In genomic region chr12:93968518-93968917, GRCh38 we compare ENCODE assay signal across 19 cellular contexts.
A peak's percentile ranks its signal among the peaks of the same experiment; 100 is the strongest.
DNase-seq lines count a peak whose midpoint lies in the region; ATAC-seq, FAIRE-seq and TF ChIP-seq lines count a peak whose summit lies in the region.
"Had no signal": no experiment of that assay in that cellular context is flagged by ENCODE, and none has a peak within 500 bp of the region (broad histone marks: within the 10 kb centered on the region; RNA-seq: fewer than 3 reads in every experiment).

No MANE protein-coding gene starts in this region.

- intact Hi-C loops in transverse colon (cut with DNase I; ENCODE audit: low total_unique reads), result no loop called here
- intact Hi-C loops in kidney (cut with DNase I), result no loop called here

- H3K4ac ChIP-seq in H1 (replicated peaks; ENCODE audit: insufficient read length, low read depth, low read length), result no peak overlapping the region

- H3K9me3 ChIP-seq in Loucy (ENCODE audit: insufficient read depth, low read depth, low read length), result no peaks in the 10 kb centered on the region
- no peaks in the 10 kb centered on the region for H3K9me3 ChIP-seq in H1 (ENCODE audit: insufficient read depth in 2 of 2, low read depth in 1 of 2, low read length in 1 of 2)
- H3K9me3 ChIP-seq in transverse colon, result no peaks in the 10 kb centered on the region
- peaks cover 0 to 5% of the 10 kb centered on the region in 2 donors for H3K9me3 ChIP-seq in kidney (ENCODE audit: control insufficient read depth in 1 of 2, low read length in 2 of 2)

- H2BK20ac ChIP-seq in H1 (ENCODE audit: low read length), result no peak overlapping the region

- H3K9me3 Mint-ChIP-seq in activated naive CD4-positive, alpha-beta T cell treated with anti-CD3 and anti-CD28 coated beads, Interleukin-2, amount 10 ng/mL, durations not matched to agents 7 days and 5 days, result peaks cover 5% of the 10 kb centered on the region
- H3K9me3 Mint-ChIP-seq in activated naive CD4-positive, alpha-beta T cell treated with anti-CD3 and anti-CD28 coated beads, Interleukin-2, amount 50 U/mL, for 72 hours, result no peaks in the 10 kb centered on the region
- H3K9me3 Mint-ChIP-seq: CD8-positive, alpha-beta T cell had no signal

- no peak overlapping the region for H3K14ac ChIP-seq in H1 (ENCODE audit: insufficient read length)

- no peaks in the 10 kb centered on the region for H4K20me1 ChIP-seq in Loucy (ENCODE audit: insufficient read depth, low read length, poor library complexity, severe bottlenecking)
- H4K20me1 ChIP-seq in H1 (replicated peaks in 1 of 2; ENCODE audit: control insufficient read depth in 1 of 2, insufficient read depth in 2 of 2, low read length in 2 of 2), result no peaks in the 10 kb centered on the region

- peaks cover 15% of the 10 kb centered on the region for H3K4me1 ChIP-seq in Loucy (ENCODE audit: insufficient read depth, low read length, poor library complexity, severe bottlenecking)
- no peaks in the 10 kb centered on the region for H3K4me1 ChIP-seq in H1 (replicated peaks in 1 of 4; ENCODE audit: control insufficient read depth in 3 of 4, insufficient read depth in 4 of 4, low read length in 3 of 4)
- no peaks in the 10 kb centered on the region for H3K4me1 ChIP-seq in transverse colon
- no peaks in the 10 kb centered on the region for H3K4me1 ChIP-seq in kidney (ENCODE audit: control insufficient read depth in 1 of 2, insufficient read depth in 1 of 2, low read depth in 1 of 2, low read length in 2 of 2)
- H3K4me1 ChIP-seq: A549 had no signal

- H3K4me3 ChIP-seq in Loucy (ENCODE audit: low read length, poor library complexity, severe bottlenecking) (no peak overlapping the region), H1 (ENCODE audit: extremely low read depth in 1 of 4, insufficient read depth in 2 of 4, low read depth in 3 of 4, low read length in 4 of 4) (no peak overlapping the region), transverse colon (no peak overlapping the region), kidney (ENCODE audit: low read length in 2 of 2) (no peak overlapping the region)
- H3K4me3 ChIP-seq: A549 had no signal

- H3K4me3 Mint-ChIP-seq in activated naive CD4-positive, alpha-beta T cell treated with anti-CD3 and anti-CD28 coated beads, Interleukin-2, amount 10 ng/mL, durations not matched to agents 7 days and 5 days, result no peak overlapping the region
- H3K4me3 Mint-ChIP-seq: CD8-positive, alpha-beta T cell; H9 had no signal

- FAIRE-seq in H1 (lab: Jason Lieb, UNC) (no peak), kidney (lab: Jason Lieb, UNC) (no peak)
- FAIRE-seq: A549, G401.6, GM12891, HepG2 had no signal

- H3K18ac ChIP-seq in H1 (ENCODE audit: extremely low read depth, low read length), result no peak overlapping the region

- H3K27ac Mint-ChIP-seq in activated naive CD4-positive, alpha-beta T cell treated with anti-CD3 and anti-CD28 coated beads, Interleukin-2, amount 10 ng/mL, durations not matched to agents 7 days and 5 days, result peak overlapping the region; percentile 29
- no peak overlapping the region for H3K27ac Mint-ChIP-seq in activated naive CD4-positive, alpha-beta T cell treated with anti-CD3 and anti-CD28 coated beads, Interleukin-2, amount 50 U/mL, for 72 hours
- H3K27ac Mint-ChIP-seq: CD8-positive, alpha-beta T cell; H9 had no signal

- ATAC-seq in activated naive CD4-positive, alpha-beta T cell treated with anti-CD3 and anti-CD28 coated beads, Interleukin-2, amount 50 U/mL, for 72 hours, result no peak
- no peak for ATAC-seq in GM19328 (IDR thresholded peaks at IDR 0.05; ENCODE audit: unreplicated experiment)
- ATAC-seq: A549; CD8-positive, alpha-beta T cell; HepG2 had no signal

- in situ Hi-C loops in transverse colon (cut with MboI; ENCODE audit: low pct_ligation_motif_present in 1 of 4, low pct_unique_long_range_greater_than_20kb in 1 of 4, low sequenced_read_pairs in 3 of 4), result no loop called here

- 0 out of 2 replicates have a peak overlapping the region, but pooled peaks have one; percentile 42 for H2BK12ac ChIP-seq in H1 (ENCODE audit: low read depth, low read length)

- no peak for TF ChIP-seq RAD21 in H1 (IDR thresholded peaks at IDR 0.05 in 1 of 2, conservative IDR thresholded peaks at IDR 0.05 in 1 of 2; ENCODE audit: low read depth in 2 of 2, low read length in 2 of 2)

- H4K8ac ChIP-seq in H1 (ENCODE audit: extremely low read depth, insufficient read depth, low read length), result no peak overlapping the region

- no peak overlapping the region for H2AK5ac ChIP-seq in H1 (ENCODE audit: low read depth, low read length)

- H3K79me2 ChIP-seq in Loucy (ENCODE audit: insufficient read depth, low read length) (no peaks in the 10 kb centered on the region), H1 (ENCODE audit: control insufficient read depth in 1 of 2, insufficient read depth in 2 of 2, low read length in 2 of 2) (no peaks in the 10 kb centered on the region)

- no peaks in the 10 kb centered on the region for H3K79me1 ChIP-seq in H1 (ENCODE audit: low read depth, low read length)

- H3K4me1 Mint-ChIP-seq in activated naive CD4-positive, alpha-beta T cell treated with anti-CD3 and anti-CD28 coated beads, Interleukin-2, amount 10 ng/mL, durations not matched to agents 7 days and 5 days, result peaks cover 26% of the 10 kb centered on the region

- H3K36me3 ChIP-seq in Loucy (ENCODE audit: insufficient read depth, low read length) (no peaks in the 10 kb centered on the region), H1 (ENCODE audit: control insufficient read depth in 2 of 4, insufficient read depth in 4 of 4, low read length in 3 of 4) (no peaks in the 10 kb centered on the region), transverse colon (no peaks in the 10 kb centered on the region), kidney (ENCODE audit: control insufficient read depth in 1 of 2, insufficient read depth in 2 of 2, low read length in 2 of 2) (no peaks in the 10 kb centered on the region)

- TF ChIP-seq EP300 in H1 (IDR thresholded peaks at IDR 0.05; ENCODE audit: borderline replicate concordance in 1 of 2, low read depth in 2 of 2, low read length in 2 of 2) (no peak), transverse colon (IDR thresholded peaks at IDR 0.05; ENCODE audit: low read depth) (no peak)

- H2BK15ac ChIP-seq in H1 (ENCODE audit: low read length), result no peak overlapping the region

- DNase-seq in activated naive CD4-positive, alpha-beta T cell treated with anti-CD3 and anti-CD28 coated beads, Interleukin-2, amount 10 ng/mL, durations not matched to agents 7 days and 5 days, result no peak
- no peak for DNase-seq in activated naive CD4-positive, alpha-beta T cell treated with anti-CD3 and anti-CD28 coated beads, Interleukin-2, amount 50 U/mL, for 72 hours (ENCODE audit: low spot score in 2 of 2)
- DNase-seq in H1 (ENCODE audit: low read depth in 1 of 2, low spot score in 2 of 2), result no peak
- no peak for DNase-seq in transverse colon
- DNase-seq in kidney, result no peak
- DNase-seq: AML-193; CD8-positive, alpha-beta T cell; DMS 273 treated with DMSO at 0.1 percent for 48 hours; DMS53; GOT3; H9 had no signal

- no peaks in the 10 kb centered on the region for H3K27me3 ChIP-seq in Loucy (ENCODE audit: insufficient read depth, low read length, poor library complexity, severe bottlenecking)
- H3K27me3 ChIP-seq in H1 (replicated peaks in 1 of 4; ENCODE audit: control insufficient read depth in 3 of 4, extremely low read depth in 1 of 4, insufficient read depth in 3 of 4, low read length in 3 of 4), result no peaks in the 10 kb centered on the region
- no peaks in the 10 kb centered on the region for H3K27me3 ChIP-seq in transverse colon

- H3K23ac ChIP-seq in H1 (ENCODE audit: insufficient read length), result no peak overlapping the region

- H3K9ac ChIP-seq in Loucy (ENCODE audit: low read depth, low read length, poor library complexity, severe bottlenecking) (no peak overlapping the region), H1 (replicated peaks in 1 of 4; ENCODE audit: extremely low read depth in 1 of 4, low read depth in 3 of 4, low read length in 3 of 4) (no peak overlapping the region), kidney (ENCODE audit: low read length in 2 of 2) (no peak overlapping the region)
- H3K9ac ChIP-seq: KMS-11 had no signal

- H3K27ac ChIP-seq in H1 (ENCODE audit: low read depth, low read length) (no peak overlapping the region), transverse colon (no peak overlapping the region), kidney (ENCODE audit: low read depth in 2 of 2, low read length in 2 of 2) (no peak overlapping the region)
- H3K27ac ChIP-seq: 22Rv1, A549, KMS-11 had no signal

- H2AFZ ChIP-seq in Loucy (ENCODE audit: low read length) (no peak overlapping the region), H1 (ENCODE audit: low read length) (no peak overlapping the region)

- TF ChIP-seq CTCF in Loucy (conservative IDR thresholded peaks at IDR 0.05; ENCODE audit: low read length) (no peak), H1 (IDR thresholded peaks at IDR 0.05; ENCODE audit: control extremely low read depth in 1 of 3, insufficient read depth in 1 of 3, low read depth in 1 of 3, low read length in 3 of 3) (no peak), transverse colon (IDR thresholded peaks at IDR 0.05) (no peak), kidney (IDR thresholded peaks at IDR 0.05; ENCODE audit: borderline replicate concordance, extremely low read depth, insufficient read depth) (no peak)

- POLR2A ChIA-PET in H1 (lab: Charles Lee; ENCODE audit: partially characterized antibody), result no interaction called here

- H4K5ac ChIP-seq in H1 (ENCODE audit: insufficient read length, low read depth, low read length), result no peak overlapping the region

- no peak overlapping the region for H2BK120ac ChIP-seq in H1 (replicated peaks; ENCODE audit: low read depth, low read length)

- no peak overlapping the region for H2BK5ac ChIP-seq in H1 (ENCODE audit: low read depth, low read length)

- H3K36me3 Mint-ChIP-seq in activated naive CD4-positive, alpha-beta T cell treated with anti-CD3 and anti-CD28 coated beads, Interleukin-2, amount 10 ng/mL, durations not matched to agents 7 days and 5 days, result no peaks in the 10 kb centered on the region
- H3K36me3 Mint-ChIP-seq in activated naive CD4-positive, alpha-beta T cell treated with anti-CD3 and anti-CD28 coated beads, Interleukin-2, amount 50 U/mL, for 72 hours, result no peaks in the 10 kb centered on the region
- H3K36me3 Mint-ChIP-seq: CD8-positive, alpha-beta T cell had no signal

- H3K4me2 ChIP-seq in Loucy (ENCODE audit: low read depth, low read length, poor library complexity, severe bottlenecking) (peak overlapping the region; percentile 46), H1 (ENCODE audit: insufficient read depth in 1 of 2, low read depth in 2 of 2, low read length in 2 of 2) (no peak overlapping the region)
- H3K4me2 ChIP-seq: A549, KMS-11 had no signal

- no peaks in the 10 kb centered on the region for H3K9me2 ChIP-seq in Loucy (replicated peaks; ENCODE audit: low read depth, low read length)

- CTCF ChIA-PET in activated naive CD4-positive, alpha-beta T cell treated with anti-CD3 and anti-CD28 coated beads, Interleukin-2, amount 10 ng/mL, durations not matched to agents 7 days and 5 days (lab: Charles Lee), result interaction anchor here (0.6 to 1.5 kb wide), 2 partner anchors 9 to 134 kb away, joined by 4 to 5 read pairs; no protein-coding TSS in a partner anchor
- CTCF ChIA-PET in H1 (lab: Charles Lee; ENCODE audit: partially characterized antibody), result interaction anchor here (0.6 to 1.6 kb wide), 4 partner anchors 23 to 466 kb away, joined by 3 to 5 read pairs (median 4); no protein-coding TSS in a partner anchor

- no peaks in the 10 kb centered on the region for H3F3A ChIP-seq in Loucy (ENCODE audit: low read depth)

- 88% methylated on average over 8 of the region's 8 CpGs; no CpG with 5 or more reads in 1 of the 2 experiments for WGBS in H1 (ENCODE audit: extremely low coverage in 1 of 2, insufficient coverage in 1 of 2, insufficient read length in 1 of 2, insufficient replicate concordance in 2 of 2, low coverage in 1 of 2, low lambda C conversion rate in 2 of 2, missing lambda C conversion rate in 1 of 2), 2 experiments
- 76 to 87% methylated on average over 4 to 8 of the region's 8 CpGs for WGBS in transverse colon (ENCODE audit: low coverage in 1 of 2), 2 donors

- H4K91ac ChIP-seq in H1 (replicated peaks; ENCODE audit: insufficient read length, low read length), result no peak overlapping the region

- no peak for TF ChIP-seq POLR2A in H1 (IDR thresholded peaks at IDR 0.05; ENCODE audit: control extremely low read depth in 1 of 2, low read depth in 2 of 2, low read length in 2 of 2)
- no peak for TF ChIP-seq POLR2A in transverse colon (IDR thresholded peaks at IDR 0.05)

- no peak overlapping the region for H3K56ac ChIP-seq in H1 (replicated peaks; ENCODE audit: insufficient read length, low read depth, low read length)

- H3K23me2 ChIP-seq in H1 (ENCODE audit: low read depth, low read length), result peaks cover 2% of the 10 kb centered on the region; the same call in 1 of the 2 replicates

- peaks cover 15% of the 10 kb centered on the region for H3K27me3 Mint-ChIP-seq in activated naive CD4-positive, alpha-beta T cell treated with anti-CD3 and anti-CD28 coated beads, Interleukin-2, amount 10 ng/mL, durations not matched to agents 7 days and 5 days
